ENCODE assay signal across 24 cellular contexts in the genomic region with DNA sequence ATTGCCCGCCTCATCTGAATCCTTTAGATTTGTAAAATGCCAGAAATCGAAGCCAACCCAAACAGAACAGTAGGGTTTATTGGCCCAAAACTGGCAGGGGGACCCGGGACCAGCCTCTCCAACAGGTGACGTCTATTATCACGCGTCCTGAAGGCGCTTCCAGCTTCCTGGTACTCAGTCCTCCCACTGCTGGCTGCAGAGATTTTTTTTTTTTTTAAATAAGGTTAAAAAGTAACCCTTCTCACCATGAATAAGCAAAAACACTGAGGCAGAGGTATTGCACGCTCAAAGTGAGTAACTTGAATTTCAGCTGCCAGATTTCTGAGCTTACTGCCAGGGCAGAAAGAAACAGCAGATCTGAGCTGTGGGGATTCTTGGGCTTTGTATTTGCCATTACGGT. TPM values are rescaled to one million over a fixed set of nuclear protein-coding genes. Genes with fewer than 3 reads are reported as not detected.
A peak's percentile ranks its signal among the peaks of the same experiment; 100 is the strongest.
DNase-seq lines count a peak whose midpoint lies in the region; TF ChIP-seq lines count a peak whose summit lies in the region.
"Had no signal": no experiment of that assay in that cellular context is flagged by ENCODE, and none has a peak within 500 bp of the region (broad histone marks: within the 10 kb centered on the region; RNA-seq: fewer than 3 reads in every experiment).

No MANE protein-coding gene starts in this region.

- DNase-seq in mammary epithelial cell (no peak), MCF 10A (ENCODE audit: unreplicated experiment) (no peak), fibroblast of mammary gland (ENCODE audit: low read depth) (peak; percentile 16), type B pancreatic cell (ENCODE audit: extremely low spot score, unreplicated experiment) (no peak), HUDEP-2 (lab: John Stamatoyannopoulos, UW; ENCODE audit: unreplicated experiment in 76 of 76) (no peak), mesenteric fat pad (ENCODE audit: low spot score) (no peak)
- DNase-seq in stimulated activated CD4-positive, alpha-beta T cell treated with anti-CD3 and anti-CD28 coated beads, Interleukin-4, amount 100 ng/mL, for 24 hours: no peak
- DNase-seq: activated naive CD4-positive, alpha-beta T cell treated with anti-CD3 and anti-CD28 coated beads, Interleukin-2, amount 10 ng/mL, durations not matched to agents 7 days and 5 days; activated T-cell treated with anti-CD3 and anti-CD28 coated beads, Interleukin-2, amount 50 U/mL, for 48 hours; cerebellar nuclear complex; effector CD4-positive, alpha-beta T cell; heart left ventricle; mesendoderm; NCI-H1105 treated with DMSO at 0.1 percent for 48 hours; NCI-H510A treated with DMSO at 0.1 percent for 48 hours; nephron progenitor cell; psoas muscle; small intestine; stimulated activated CD4-positive, alpha-beta T cell treated with anti-CD3 and anti-CD28 coated beads, Interleukin-4, amount 100 ng/mL, for 1 hour; stomach; uterus had no signal

- H3K27ac ChIP-seq in mammary epithelial cell (ENCODE audit: insufficient read depth, low read depth, low read length) (peak overlapping the region; percentile 69), liver (ENCODE audit: low read depth in 1 of 2, low read length in 2 of 2) (peak overlapping the region; percentile 92 to 99)
- H3K27ac ChIP-seq: 22Rv1, heart left ventricle, psoas muscle, RWPE1, uterus had no signal

- no peak overlapping the region for H2AFZ ChIP-seq in mammary epithelial cell (ENCODE audit: low read depth, low read length)

- H3K27me3 Mint-ChIP-seq in MCF 10A (ENCODE audit: insufficient read depth, unreplicated experiment) (no peaks in the 10 kb centered on the region), type B pancreatic cell (no peaks in the 10 kb centered on the region)

- no peak for TF ChIP-seq CTCF in mammary epithelial cell (conservative IDR thresholded peaks at IDR 0.05 in 1 of 2, IDR thresholded peaks at IDR 0.05 in 1 of 2; ENCODE audit: extremely low read depth in 1 of 2, insufficient read depth in 1 of 2, low read depth in 1 of 2, low read length in 2 of 2)
- TF ChIP-seq CTCF in MCF 10A (IDR thresholded peaks at IDR 0.05; ENCODE audit: unreplicated experiment): no peak
- TF ChIP-seq CTCF in fibroblast of mammary gland (conservative IDR thresholded peaks at IDR 0.05; ENCODE audit: control insufficient read depth, insufficient read depth, low read depth, low read length): no peak
- TF ChIP-seq CTCF in liver (IDR thresholded peaks at IDR 0.05; ENCODE audit: low read depth, low read length, missing input control): no peak
- no peak for TF ChIP-seq CTCF in type B pancreatic cell (conservative IDR thresholded peaks at IDR 0.05)

- dilution Hi-C loops in mammary epithelial cell (cut with HindIII; ENCODE audit: low sequenced_read_pairs): no loop called here

- CTCF ChIA-PET in mammary epithelial cell (lab: Charles Lee; ENCODE audit: low non-redundant PET): no interaction called here
- CTCF ChIA-PET in MCF 10A (lab: Yijun Ruan, JAX): interaction anchor here (0.6 kb wide), 3 partner anchors 79 to 835 kb away, joined by 3 to 5 read pairs (median 3); no protein-coding TSS in a partner anchor

- H3K4me1 Mint-ChIP-seq in MCF 10A (ENCODE audit: insufficient read depth, unreplicated experiment) (peaks cover 27% of the 10 kb centered on the region), type B pancreatic cell (ENCODE audit: unreplicated experiment) (peaks cover 4% of the 10 kb centered on the region)
- H3K4me1 Mint-ChIP-seq: activated naive CD4-positive, alpha-beta T cell treated with anti-CD3 and anti-CD28 coated beads, Interleukin-2, amount 10 ng/mL, durations not matched to agents 7 days and 5 days had no signal

- in situ Hi-C loops in mammary epithelial cell (cut with MboI; ENCODE audit: low sequenced_read_pairs in 2 of 2): no loop called here

- BruUV-seq in mammary epithelial cell (replicated peaks; lab: Mats Ljungman, UMichigan): no TSS peak
- BruUV-seq in MCF 10A (replicated peaks; lab: Mats Ljungman, UMichigan): no TSS peak

- H4K20me1 ChIP-seq in mammary epithelial cell (ENCODE audit: insufficient read depth, low read length): no peaks in the 10 kb centered on the region

- POLR2A ChIA-PET in MCF 10A (lab: Yijun Ruan, JAX): no interaction called here

- peaks cover 77% of the 10 kb centered on the region for H3K4me1 ChIP-seq in mammary epithelial cell (ENCODE audit: insufficient read depth, low read length)
- H3K4me1 ChIP-seq in liver (ENCODE audit: control insufficient read depth in 4 of 4, insufficient read depth in 4 of 4, low read length in 3 of 4): peaks cover 10 to 40% (median 18%) of the 10 kb centered on the region in 4 donors
- H3K4me1 ChIP-seq: stomach, uterus had no signal

- H3K9ac ChIP-seq in mammary epithelial cell (ENCODE audit: insufficient read depth, low read length): no peak overlapping the region
- H3K9ac ChIP-seq in liver (ENCODE audit: low read depth in 1 of 2, low read length in 2 of 2): peak overlapping the region in 1 of 2 donors; percentile 97

- no peak overlapping the region for H3K4me2 ChIP-seq in mammary epithelial cell (ENCODE audit: insufficient read depth, low read depth, low read length)

- H3K27ac Mint-ChIP-seq in MCF 10A (ENCODE audit: low read depth, unreplicated experiment) (no peak overlapping the region), type B pancreatic cell (peak overlapping the region; percentile 88)
- H3K27ac Mint-ChIP-seq: activated naive CD4-positive, alpha-beta T cell treated with anti-CD3 and anti-CD28 coated beads, Interleukin-2, amount 10 ng/mL, durations not matched to agents 7 days and 5 days; nephron progenitor cell had no signal

- no peak overlapping the region for H3K4me3 ChIP-seq in mammary epithelial cell (replicated peaks in 1 of 3; ENCODE audit: insufficient read depth in 1 of 3, low read depth in 2 of 3, low read length in 3 of 3)
- no peak overlapping the region for H3K4me3 ChIP-seq in fibroblast of mammary gland (ENCODE audit: control insufficient read depth, low read depth, low read length)
- H3K4me3 ChIP-seq in liver (ENCODE audit: low read depth in 1 of 3, low read length in 3 of 3): no peak overlapping the region
- H3K4me3 ChIP-seq: heart left ventricle, psoas muscle, stomach, uterus had no signal

- no peaks in the 10 kb centered on the region for H3K9me3 ChIP-seq in mammary epithelial cell (replicated peaks; ENCODE audit: insufficient read depth, low read length)
- H3K9me3 ChIP-seq in liver (ENCODE audit: control insufficient read depth in 4 of 4, low read length in 3 of 4): no peaks in the 10 kb centered on the region
- H3K9me3 ChIP-seq: heart left ventricle, psoas muscle, stomach, uterus had no signal

- H3K79me2 ChIP-seq in mammary epithelial cell (ENCODE audit: insufficient read depth, low read length): no peaks in the 10 kb centered on the region

- H3K36me3 ChIP-seq in mammary epithelial cell (ENCODE audit: insufficient read depth, low read length) (no peaks in the 10 kb centered on the region), liver (ENCODE audit: control insufficient read depth in 4 of 4, insufficient read depth in 3 of 4, low read depth in 1 of 4, low read length in 3 of 4) (no peaks in the 10 kb centered on the region)
- H3K36me3 ChIP-seq: heart left ventricle, stomach, uterus had no signal

- no peak overlapping the region for H3K4me3 Mint-ChIP-seq in MCF 10A (ENCODE audit: unreplicated experiment)
- no peak overlapping the region for H3K4me3 Mint-ChIP-seq in type B pancreatic cell
- H3K4me3 Mint-ChIP-seq: activated naive CD4-positive, alpha-beta T cell treated with anti-CD3 and anti-CD28 coated beads, Interleukin-2, amount 10 ng/mL, durations not matched to agents 7 days and 5 days; nephron progenitor cell had no signal

- WGBS in mammary epithelial cell (ENCODE audit: low coverage, missing lambda C conversion rate): 46% methylated on average over 9 of the region's 9 CpGs
- WGBS in liver: 29% methylated on average over 9 of the region's 9 CpGs

- intact Hi-C loops in mammary epithelial cell (cut with micrococcal nuclease): no loop called here
- intact Hi-C loops in MCF 10A (cut with micrococcal nuclease): no loop called here

- H3K9me3 Mint-ChIP-seq in MCF 10A (ENCODE audit: unreplicated experiment) (no peaks in the 10 kb centered on the region), type B pancreatic cell (no peaks in the 10 kb centered on the region)
- H3K9me3 Mint-ChIP-seq: activated naive CD4-positive, alpha-beta T cell treated with anti-CD3 and anti-CD28 coated beads, Interleukin-2, amount 10 ng/mL, durations not matched to agents 7 days and 5 days; nephron progenitor cell had no signal

- H3K36me3 Mint-ChIP-seq in MCF 10A (ENCODE audit: insufficient read depth, unreplicated experiment): no peaks in the 10 kb centered on the region
- no peaks in the 10 kb centered on the region for H3K36me3 Mint-ChIP-seq in type B pancreatic cell
- H3K36me3 Mint-ChIP-seq: activated naive CD4-positive, alpha-beta T cell treated with anti-CD3 and anti-CD28 coated beads, Interleukin-2, amount 10 ng/mL, durations not matched to agents 7 days and 5 days had no signal

- H3K27me3 ChIP-seq in mammary epithelial cell (ENCODE audit: insufficient read depth, low read length) (no peaks in the 10 kb centered on the region), liver (ENCODE audit: control insufficient read depth in 4 of 4, insufficient read depth in 4 of 4, low read length in 3 of 4) (no peaks in the 10 kb centered on the region)
- H3K27me3 ChIP-seq: heart left ventricle, stomach, uterus had no signal

- TF ChIP-seq RAD21 in liver (IDR thresholded peaks at IDR 0.05): peak; percentile 55 to 59

TF ChIP-seq in liver, 16 proteins besides CTCF, POLR2A, EP300 and RAD21 (continues in another document):
- TF ChIP-seq ATF3 (IDR thresholded peaks at IDR 0.05): peak; percentile 70
- peak; percentile 51 for TF ChIP-seq FOXA2 (IDR thresholded peaks at IDR 0.05)
- TF ChIP-seq HNF4G (IDR thresholded peaks at IDR 0.05): no peak
- peak in 1 of 2 donors; percentile 65 for TF ChIP-seq GABPA (IDR thresholded peaks at IDR 0.05 in 1 of 2, conservative IDR thresholded peaks at IDR 0.05 in 1 of 2)
- peak; percentile 75 for TF ChIP-seq MAX (IDR thresholded peaks at IDR 0.05)
- peak; percentile 63 for TF ChIP-seq TAF1 (conservative IDR thresholded peaks at IDR 0.05)
- peak; percentile 62 for TF ChIP-seq YY1 (IDR thresholded peaks at IDR 0.05)

RNA-seq across cellular contexts. Expression of gene GCLM, which starts 54.4 kb away (rescaled TPM):
- 100 to 1,000 TPM in 1 of 2 donors, 10 to 100 TPM in 1; 96.5 to 129 TPM for total RNA-seq in mammary epithelial cell
- polyA plus RNA-seq in mammary epithelial cell: 108 TPM
- 123 TPM for polyA minus RNA-seq in mammary epithelial cell
- 21.1 and 21.3 TPM in 2 replicates for total RNA-seq in MCF 10A (2022)
- total RNA-seq in liver: 10 to 100 TPM in 1 of 2 donors, 1 to 10 TPM in 1; 8.9 to 49.1 TPM
- polyA plus RNA-seq in liver: 10 to 100 TPM; 14.2 to 19.1 TPM
- 16.6 and 34.2 TPM in 2 replicates for total RNA-seq in type B pancreatic cell (ENCODE audit: low replicate concordance)
- 81.9 TPM for total RNA-seq in mesenteric fat pad
